14 cellular contexts compared by ENCODE assay signal in the genomic region with DNA sequence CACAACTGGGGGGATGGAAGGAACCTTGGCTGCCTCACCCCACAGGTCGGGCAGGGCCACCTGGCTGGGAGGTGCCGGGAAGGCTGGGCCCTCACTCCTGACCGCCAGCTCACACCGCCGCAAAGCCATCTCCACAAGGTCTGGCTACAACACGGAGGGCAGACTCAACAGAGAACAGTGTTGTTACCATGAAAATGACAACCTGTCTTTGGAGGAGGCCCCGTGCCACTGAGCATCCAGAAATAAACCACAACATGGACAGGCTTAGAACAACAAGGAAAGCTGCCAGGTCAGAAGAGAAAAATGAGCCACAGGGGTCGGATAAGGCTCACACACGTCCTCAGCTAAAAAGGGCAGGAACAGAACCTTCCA. TPM values are rescaled to one million over a fixed set of nuclear protein-coding genes. Genes with fewer than 3 reads are reported as not detected.
DNase-seq lines count a peak whose midpoint lies in the region; ATAC-seq and TF ChIP-seq lines count a peak whose summit lies in the region.
"Had no signal": no experiment of that assay in that cellular context is flagged by ENCODE, and none has a peak within 500 bp of the region (broad histone marks: within the 10 kb centered on the region; RNA-seq: fewer than 3 reads in every experiment).

No MANE protein-coding gene starts in this region.

- H3K27ac ChIP-seq in BLaER1 (peak overlapping the region; percentile 76; the same call in 1 of the 2 replicates), Karpas-422 (ENCODE audit: low read length) (peak overlapping the region; percentile 98), esophagus squamous epithelium (no peak overlapping the region)
- H3K27ac ChIP-seq: SJCRH30 had no signal

- no peak for TF ChIP-seq POLR2A in esophagus squamous epithelium (IDR thresholded peaks at IDR 0.05)

- no peak overlapping the region for H3K27ac Mint-ChIP-seq in neural crest cell (ENCODE audit: unreplicated experiment)
- no peak overlapping the region for H3K27ac Mint-ChIP-seq in T-helper 2 cell treated with Interferon-gamma antibody and Interleukin-4, amounts not matched to agents 5 μg/mL and 100 μg/mL, for 36 hours

- H3K4me1 Mint-ChIP-seq in neural crest cell: peaks cover 23% of the 10 kb centered on the region
- H3K4me1 Mint-ChIP-seq in T-helper 2 cell treated with Interferon-gamma antibody and Interleukin-4, amounts not matched to agents 5 μg/mL and 100 μg/mL, for 36 hours (ENCODE audit: low read depth): peaks cover 18% of the 10 kb centered on the region

- peak overlapping the region; percentile 62 for H3K4me3 Mint-ChIP-seq in neural crest cell
- H3K4me3 Mint-ChIP-seq in T-helper 2 cell treated with Interferon-gamma antibody and Interleukin-4, amounts not matched to agents 5 μg/mL and 100 μg/mL, for 36 hours: no peak overlapping the region

- intact Hi-C loops in Right ventricle myocardium superior (cut with DNase I) (no loop called here), esophagus squamous epithelium (cut with DNase I) (no loop called here)

- H3K9me3 ChIP-seq in BLaER1 (no peaks in the 10 kb centered on the region), Karpas-422 (ENCODE audit: low read length) (no peaks in the 10 kb centered on the region), esophagus squamous epithelium (no peaks in the 10 kb centered on the region)
- H3K9me3 ChIP-seq: BE2C, SJCRH30 had no signal

- 36 to 54% methylated on average over 3 to 7 of the region's 9 CpGs for WGBS in esophagus squamous epithelium, 2 donors

- H3K9me2 ChIP-seq in Karpas-422 (replicated peaks; ENCODE audit: insufficient read depth, low read length): no peaks in the 10 kb centered on the region

- H3K4me2 ChIP-seq in BLaER1 (peak overlapping the region; percentile 14; the same call in 1 of the 2 replicates), Karpas-422 (ENCODE audit: low read depth, low read length, poor library complexity, severe bottlenecking) (peak overlapping the region; percentile 76)

- H3K27me3 Mint-ChIP-seq in neural crest cell (ENCODE audit: low read depth): peaks cover 10% of the 10 kb centered on the region
- H3K27me3 Mint-ChIP-seq in T-helper 2 cell treated with Interferon-gamma antibody and Interleukin-4, amounts not matched to agents 5 μg/mL and 100 μg/mL, for 36 hours (ENCODE audit: low read depth): no peaks in the 10 kb centered on the region

- ATAC-seq in Right ventricle myocardium superior (ENCODE audit: poor library complexity) (peak; percentile 63), HG03442 (IDR thresholded peaks at IDR 0.05; ENCODE audit: unreplicated experiment) (no peak), HG02763 (IDR thresholded peaks at IDR 0.05; ENCODE audit: unreplicated experiment) (no peak)
- ATAC-seq: HCT116 had no signal

- no peak for DNase-seq in Karpas-422
- peak; percentile 72 for DNase-seq in Right ventricle myocardium superior
- DNase-seq in neural crest cell (ENCODE audit: low read depth, low spot score): no peak
- no peak for DNase-seq in T-helper 2 cell treated with Interferon-gamma antibody and Interleukin-4, amounts not matched to agents 5 μg/mL and 100 μg/mL, for 36 hours (ENCODE audit: low spot score)
- DNase-seq in esophagus squamous epithelium (lab: John Stamatoyannopoulos, UW): no peak
- DNase-seq: activated CD4-positive, CD25-positive, alpha-beta regulatory T cell; BE2C; NCI-H1694 treated with DMSO at 0.1 percent for 48 hours; SJCRH30; stimulated activated CD4-positive, alpha-beta T cell treated with anti-CD3 and anti-CD28 coated beads, Interleukin-1b, Interleukin-23, amount 100 ng/mL, for 48 hours had no signal

- H3K9me3 Mint-ChIP-seq in neural crest cell: no peaks in the 10 kb centered on the region
- H3K9me3 Mint-ChIP-seq in T-helper 2 cell treated with Interferon-gamma antibody and Interleukin-4, amounts not matched to agents 5 μg/mL and 100 μg/mL, for 36 hours: no peaks in the 10 kb centered on the region

- H3K36me3 ChIP-seq in BLaER1: peaks cover 69% of the 10 kb centered on the region
- H3K36me3 ChIP-seq in Karpas-422 (ENCODE audit: insufficient read depth, low read length): peaks cover 17% of the 10 kb centered on the region
- peaks cover 24 to 59% (median 27%) of the 10 kb centered on the region in 3 donors for H3K36me3 ChIP-seq in esophagus squamous epithelium

- H2AFZ ChIP-seq in Karpas-422 (ENCODE audit: low read length): no peak overlapping the region

- peaks cover 71% of the 10 kb centered on the region for H4K20me1 ChIP-seq in BLaER1
- H4K20me1 ChIP-seq in Karpas-422 (ENCODE audit: insufficient read depth, low read depth, low read length): peaks cover 28% of the 10 kb centered on the region

- H3K36me3 Mint-ChIP-seq in neural crest cell (ENCODE audit: low read depth): peaks cover 3% of the 10 kb centered on the region
- peaks cover 13% of the 10 kb centered on the region for H3K36me3 Mint-ChIP-seq in T-helper 2 cell treated with Interferon-gamma antibody and Interleukin-4, amounts not matched to agents 5 μg/mL and 100 μg/mL, for 36 hours (ENCODE audit: low read depth)

- peaks cover 9% of the 10 kb centered on the region for H3K79me2 ChIP-seq in Karpas-422 (ENCODE audit: low read length)

- H3K4me3 ChIP-seq in BLaER1 (no peak overlapping the region), Karpas-422 (ENCODE audit: low read length) (no peak overlapping the region), esophagus squamous epithelium (no peak overlapping the region)
- H3K4me3 ChIP-seq: SJCRH30 had no signal

- H3K4me1 ChIP-seq in BLaER1 (peaks cover 49% of the 10 kb centered on the region), Karpas-422 (ENCODE audit: low read length) (peaks cover 75% of the 10 kb centered on the region), esophagus squamous epithelium (peaks cover 11 to 40% (median 17%) of the 10 kb centered on the region in 3 donors)
- H3K4me1 ChIP-seq: BE2C, SJCRH30 had no signal

- H3K27me3 ChIP-seq in BLaER1 (no peaks in the 10 kb centered on the region), Karpas-422 (ENCODE audit: low read length) (no peaks in the 10 kb centered on the region), esophagus squamous epithelium (no peaks in the 10 kb centered on the region)
- H3K27me3 ChIP-seq: BE2C, SJCRH30 had no signal

- TF ChIP-seq CTCF in neural crest cell (conservative IDR thresholded peaks at IDR 0.05) (no peak), esophagus squamous epithelium (IDR thresholded peaks at IDR 0.05) (no peak)

- peak overlapping the region; percentile 29; the same call in 1 of the 2 replicates for H3K9ac ChIP-seq in BLaER1
- H3K9ac ChIP-seq in Karpas-422 (ENCODE audit: low read length): no peak overlapping the region

RNA-seq across cellular contexts. Expression of a gene that starts 3.0 kb away (rescaled TPM):
- 16.3 and 21.7 TPM in 2 replicates for total RNA-seq in Karpas-422 (2014; rRNA removed; shearing (Covaris generic); ENCODE audit: low replicate concordance)
- total RNA-seq in Right ventricle myocardium superior (2.8 TPM), neural crest cell (5.7 TPM in 2 replicates), esophagus squamous epithelium (1 to 10 TPM in 2 of 4 donors, not detected in 2; 1.3 to 1.9 TPM)
- total RNA-seq: SJCRH30 had no signal

RNA-seq across cellular contexts. Expression of a gene that starts 21.9 kb away (rescaled TPM):
- total RNA-seq in Karpas-422 (2014; rRNA removed; shearing (Covaris generic); ENCODE audit: low replicate concordance): 30.3 and 45.6 TPM in 2 replicates
- total RNA-seq in Right ventricle myocardium superior (19.8 TPM), neural crest cell (17.1 and 18.2 TPM in 2 replicates), esophagus squamous epithelium (1 to 10 TPM in 3 of 4 donors, under 1 TPM in 1; 0.57 to 4.4 (median 2.9) TPM)

RNA-seq across cellular contexts. Expression of a gene that starts 49.0 kb away (rescaled TPM):
- 400 and 531 TPM in 2 replicates for total RNA-seq in Karpas-422 (2014; rRNA removed; shearing (Covaris generic); ENCODE audit: low replicate concordance)
- total RNA-seq in Right ventricle myocardium superior (46.6 TPM), neural crest cell (222 and 244 TPM in 2 replicates), esophagus squamous epithelium (10 to 100 TPM; 37.8 to 61.0 (median 47.7) TPM)

RNA-seq across cellular contexts. Expression of a gene that starts 58.4 kb away (rescaled TPM):
- 1,081 and 1,189 TPM in 2 replicates for total RNA-seq in Karpas-422 (2014; rRNA removed; shearing (Covaris generic); ENCODE audit: low replicate concordance)
- total RNA-seq in Right ventricle myocardium superior (227 TPM), neural crest cell (637 and 642 TPM in 2 replicates), esophagus squamous epithelium (100 to 1,000 TPM; 410 to 807 (median 448) TPM)

Comparison
In these comparisons a context has a peak if more than half of its experiments do, and no peak if none do; other contexts are left out.
1. H3K27ac ChIP-seq: peak in BLaER1 (single experiment) and Karpas-422 (single experiment); none in esophagus squamous epithelium (0 of 4).